Comparison of ENCODE assay signal across 22 cellular contexts in genomic region chr2:165820296-165820695, GRCh38. TPM values are rescaled to one million over a fixed set of nuclear protein-coding genes. Genes with fewer than 3 reads are reported as not detected.
DNase-seq lines count a peak whose midpoint lies in the region; ATAC-seq lines count a peak whose summit lies in the region.
"Had no signal": no experiment of that assay in that cellular context is flagged by ENCODE, and none has a peak within 500 bp of the region (broad histone marks: within the 10 kb centered on the region; RNA-seq: fewer than 3 reads in every experiment).

No MANE protein-coding gene starts in this region.

- no peaks in the 10 kb centered on the region for H3K27me3 ChIP-seq in right cardiac atrium (ENCODE audit: control insufficient read depth, insufficient read depth)

- in situ Hi-C loops in SK-MEL-5 (cut with HindIII; ENCODE audit: low pct_unique_long_range_greater_than_20kb, low sequenced_read_pairs) = no loop called here

- no peak overlapping the region for H3K27ac ChIP-seq in right cardiac atrium (ENCODE audit: low read length)
- H3K27ac ChIP-seq: A549, PC-9, RWPE1 had no signal

- no peaks in the 10 kb centered on the region for H3K9me3 ChIP-seq in right cardiac atrium (ENCODE audit: control insufficient read depth, low read length)
- H3K9me3 ChIP-seq: A549, Caco-2 had no signal

- ATAC-seq in right cardiac atrium (peak; percentile 63 to 65), Right ventricle myocardium inferior (no peak), sciatic nerve (peak; percentile 41)
- ATAC-seq: A549 had no signal

- no peak overlapping the region for H3K4me3 ChIP-seq in right cardiac atrium (ENCODE audit: low read length)
- H3K4me3 ChIP-seq: A549, PC-9 had no signal

- WGBS in right cardiac atrium = 19% methylated on average over 2 of the region's 2 CpGs

- DNase-seq in right cardiac atrium (no peak), Right ventricle myocardium inferior (ENCODE audit: missing footprints) (no peak), SK-MEL-5 (ENCODE audit: low read depth, low spot score) (peak; percentile 90), globus pallidus (ENCODE audit: low spot score) (peak; percentile 29), sciatic nerve (ENCODE audit: low spot score) (no peak), NCI-H2029 treated with DMSO at 0.1 percent for 48 hours (lab: John Stamatoyannopoulos, UW) (no peak), NOMO-1 treated with DMSO at 0.1 percent for 48 hours (lab: John Stamatoyannopoulos, UW; ENCODE audit: unreplicated experiment) (no peak)
- no peak for DNase-seq in activated T-cell treated with anti-CD3 and anti-CD28 coated beads, Interleukin-2, amount 50 U/mL, for 48 hours
- DNase-seq: Caco-2; CD4-positive, CD25-positive, alpha-beta regulatory T cell; DMS 273 treated with DMSO at 0.1 percent for 48 hours; H9; HFFc6; KBM-7; NCI-H1092 treated with DMSO at 0.1 percent for 48 hours; NCI-H2081 treated with DMSO at 0.1 percent for 48 hours; NCI-H2171 treated with DMSO at 0.1 percent for 48 hours; NCI-H524 treated with DMSO at 0.1 percent for 48 hours; PC-9; SIG-M5 had no signal

- no peaks in the 10 kb centered on the region for H3K4me1 ChIP-seq in right cardiac atrium (ENCODE audit: control insufficient read depth, insufficient read depth, low read length)
- H3K4me1 ChIP-seq: A549, Caco-2 had no signal

- intact Hi-C loops in right cardiac atrium (cut with DNase I) = no loop called here
- intact Hi-C loops in Right ventricle myocardium inferior (cut with DNase I) = no loop called here
- intact Hi-C loops in sciatic nerve (cut with DNase I) = no loop called here

RNA-seq across cellular contexts. Expression of gene GALNT3, which starts 26.2 kb away (rescaled TPM):
- total RNA-seq in right cardiac atrium (under 1 TPM; 0.24 to 0.59 (median 0.42) TPM), Right ventricle myocardium inferior (not detected), sciatic nerve (2.5 TPM)
- 0.27 TPM for polyA plus RNA-seq in right cardiac atrium
- 75.9 and 89.9 TPM in 2 replicates for total RNA-seq in SK-MEL-5 (2014; rRNA removed; shearing (Covaris generic))
- polyA plus RNA-seq in SK-MEL-5 (2015; cell fraction: cytosol; rRNA removed) = 23.1 and 32.8 TPM in 2 replicates
- 57.6 and 106 TPM in 2 replicates for polyA plus RNA-seq in SK-MEL-5 (2015; cell fraction: nucleus; rRNA removed)

Comparison
In these comparisons a context has a peak if more than half of its experiments do, and no peak if none do; other contexts are left out.
1. DNase-seq: peak in SK-MEL-5 (single experiment) and globus pallidus (single experiment); none in right cardiac atrium (0 of 3), Right ventricle myocardium inferior (single experiment), sciatic nerve (single experiment), NCI-H2029 treated with DMSO at 0.1 percent for 48 hours (single experiment), NOMO-1 treated with DMSO at 0.1 percent for 48 hours (single experiment) and activated T-cell treated with anti-CD3 and anti-CD28 coated beads, Interleukin-2, amount 50 U/mL, for 48 hours (0 of 2).
2. RNA of gene GALNT3, which starts 26.2 kb away (total RNA-seq): 75.9 to 89.9 TPM in SK-MEL-5; 2.5 TPM in sciatic nerve (single experiment), 0.24 to 0.59 TPM in right cardiac atrium and not detected in Right ventricle myocardium inferior (single experiment); every median in the first group is over 10 times any median in the second.